ENCODE assay signal across 1 cellular context in the genomic region with DNA sequence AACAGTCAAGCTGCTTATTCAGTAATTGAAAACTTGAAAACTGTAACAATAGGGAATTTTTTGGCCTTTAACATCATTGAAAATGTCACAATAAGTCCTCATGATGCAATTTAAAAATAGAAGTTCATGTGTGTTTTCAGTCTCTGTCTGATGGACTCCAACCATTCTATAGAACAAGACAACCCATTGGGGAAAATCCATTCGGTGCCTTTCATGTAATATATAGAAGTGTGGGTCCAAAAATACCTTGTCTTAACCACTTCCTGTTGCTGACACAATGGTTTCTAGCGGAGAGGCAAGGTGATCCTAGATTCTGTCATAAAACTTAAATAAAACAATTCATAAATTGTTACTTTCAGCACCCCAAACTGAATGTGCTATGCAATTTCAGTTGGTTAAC.
TF ChIP-seq lines count a peak whose summit lies in the region.

No MANE protein-coding gene starts in this region.

TF ChIP-seq in GM12878, 131 proteins besides CTCF, POLR2A, EP300 and RAD21 (continued from another document):
- TF ChIP-seq MTA3 (IDR thresholded peaks at IDR 0.05; ENCODE audit: borderline replicate concordance, low read length) (peak; percentile 63; the same call in 1 of the 2 replicates), RFX5 (IDR thresholded peaks at IDR 0.05; ENCODE audit: low read depth, low read length) (no peak), EED (IDR thresholded peaks at IDR 0.05; ENCODE audit: low read depth) (peak; percentile 57; the same call in 1 of the 2 replicates), YBX1 (IDR thresholded peaks at IDR 0.05) (no peak)
- TF ChIP-seq, protein P1, sequence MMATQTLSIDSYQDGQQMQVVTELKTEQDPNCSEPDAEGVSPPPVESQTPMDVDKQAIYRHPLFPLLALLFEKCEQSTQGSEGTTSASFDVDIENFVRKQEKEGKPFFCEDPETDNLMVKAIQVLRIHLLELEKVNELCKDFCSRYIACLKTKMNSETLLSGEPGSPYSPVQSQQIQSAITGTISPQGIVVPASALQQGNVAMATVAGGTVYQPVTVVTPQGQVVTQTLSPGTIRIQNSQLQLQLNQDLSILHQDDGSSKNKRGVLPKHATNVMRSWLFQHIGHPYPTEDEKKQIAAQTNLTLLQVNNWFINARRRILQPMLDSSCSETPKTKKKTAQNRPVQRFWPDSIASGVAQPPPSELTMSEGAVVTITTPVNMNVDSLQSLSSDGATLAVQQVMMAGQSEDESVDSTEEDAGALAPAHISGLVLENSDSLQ (IDR thresholded peaks at IDR 0.05): no peak
